ENCODE assay signal across 8 cellular contexts in the genomic region with DNA sequence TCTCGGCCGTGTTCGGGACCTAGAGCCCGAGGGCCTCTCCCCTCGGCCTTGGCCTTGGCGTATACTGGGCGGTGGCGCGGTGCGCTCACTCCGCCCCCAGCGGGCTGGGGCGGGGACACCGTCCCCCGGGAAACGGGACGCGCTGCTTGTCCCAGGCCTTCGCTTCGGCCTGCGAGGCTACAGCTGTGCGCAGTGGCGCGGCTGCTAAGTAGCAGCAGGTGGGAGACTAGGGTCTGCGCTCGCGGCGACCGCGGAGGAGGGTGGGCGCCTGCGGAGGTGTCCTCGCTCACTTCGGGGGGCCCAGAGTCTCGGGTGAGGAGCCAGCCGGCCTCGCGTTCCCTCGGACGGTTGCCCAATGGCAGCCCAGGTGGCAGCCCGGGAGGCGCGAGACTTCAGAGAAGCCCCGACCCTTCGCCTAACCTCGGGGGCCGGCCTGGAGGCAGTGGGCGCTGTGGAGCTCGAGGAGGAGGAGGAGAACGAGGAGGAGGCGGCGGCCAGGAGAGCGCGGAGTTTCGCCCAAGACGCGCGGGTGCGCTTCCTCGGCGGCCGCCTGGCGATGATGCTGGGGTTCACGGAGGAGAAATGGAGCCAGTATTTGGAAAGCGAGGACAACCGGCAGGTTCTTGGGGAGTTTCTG. TPM values are rescaled to one million over a fixed set of nuclear protein-coding genes. Genes with fewer than 3 reads are reported as not detected.
A peak's percentile ranks its signal among the peaks of the same experiment; 100 is the strongest.
DNase-seq lines count a peak whose midpoint lies in the region; ATAC-seq, FAIRE-seq and TF ChIP-seq lines count a peak whose summit lies in the region.

A gene with protein sequence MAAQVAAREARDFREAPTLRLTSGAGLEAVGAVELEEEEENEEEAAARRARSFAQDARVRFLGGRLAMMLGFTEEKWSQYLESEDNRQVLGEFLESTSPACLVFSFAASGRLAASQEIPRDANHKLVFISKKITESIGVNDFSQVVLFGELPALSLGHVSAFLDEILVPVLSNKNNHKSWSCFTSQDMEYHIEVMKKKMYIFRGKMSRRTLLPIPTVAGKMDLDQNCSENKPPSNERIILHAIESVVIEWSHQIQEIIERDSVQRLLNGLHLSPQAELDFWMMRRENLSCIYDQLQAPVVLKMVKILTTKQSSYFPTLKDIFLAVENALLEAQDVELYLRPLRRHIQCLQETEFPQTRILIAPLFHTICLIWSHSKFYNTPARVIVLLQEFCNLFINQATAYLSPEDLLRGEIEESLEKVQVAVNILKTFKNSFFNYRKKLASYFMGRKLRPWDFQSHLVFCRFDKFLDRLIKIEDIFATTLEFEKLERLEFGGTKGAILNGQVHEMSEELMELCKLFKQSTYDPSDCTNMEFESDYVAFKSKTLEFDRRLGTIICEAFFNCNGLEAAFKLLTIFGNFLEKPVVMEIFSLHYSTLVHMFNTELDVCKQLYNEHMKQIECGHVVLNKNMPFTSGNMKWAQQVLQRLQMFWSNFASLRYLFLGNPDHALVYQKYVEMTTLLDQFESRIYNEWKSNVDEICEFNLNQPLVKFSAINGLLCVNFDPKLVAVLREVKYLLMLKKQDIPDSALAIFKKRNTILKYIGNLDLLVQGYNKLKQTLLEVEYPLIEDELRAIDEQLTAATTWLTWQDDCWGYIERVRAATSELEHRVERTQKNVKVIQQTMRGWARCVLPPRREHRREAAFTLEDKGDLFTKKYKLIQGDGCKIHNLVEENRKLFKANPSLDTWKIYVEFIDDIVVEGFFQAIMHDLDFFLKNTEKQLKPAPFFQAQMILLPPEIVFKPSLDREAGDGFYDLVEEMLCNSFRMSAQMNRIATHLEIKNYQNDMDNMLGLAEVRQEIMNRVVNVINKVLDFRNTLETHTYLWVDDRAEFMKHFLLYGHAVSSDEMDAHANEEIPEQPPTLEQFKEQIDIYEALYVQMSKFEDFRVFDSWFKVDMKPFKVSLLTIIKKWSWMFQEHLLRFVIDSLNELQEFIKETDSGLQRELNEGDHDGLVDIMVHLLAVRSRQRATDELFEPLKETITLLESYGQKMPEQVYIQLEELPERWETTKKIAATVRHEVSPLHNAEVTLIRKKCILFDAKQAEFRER (N-terminal part only) (plus strand): TSS at position 149 of the 637 bp plus-strand sequence. CDS start 207 bp downstream, at position 356.

- H3K27ac Mint-ChIP-seq in activated naive CD8-positive, alpha-beta T cell treated with anti-CD3 and anti-CD28 coated beads, Interleukin-2, amount 50 U/mL, for 24 hours = no peak within 1 kb of the TSS

- H3K4me3 ChIP-seq in IMR-90 (ENCODE audit: insufficient read depth, low read depth, low read length) = peak within 1 kb of the TSS; percentile 27
- peak within 1 kb of the TSS; percentile 55; the same call in 1 of the 2 replicates for H3K4me3 ChIP-seq in iPS DF 6.9 (ENCODE audit: low read length)
- peak within 1 kb of the TSS; percentile 7 to 45 (median 24) for H3K4me3 ChIP-seq in skin epidermis

- TF ChIP-seq CTCF in IMR-90 (conservative IDR thresholded peaks at IDR 0.05; ENCODE audit: low read depth, low read length) = no peak

- in situ Hi-C loops in IMR-90 (cut with MboI; ENCODE audit: low sequenced_read_pairs) = no loop called here

- no peak for TF ChIP-seq RAD21 in IMR-90 (IDR thresholded peaks at IDR 0.05; ENCODE audit: low read length)

- H2AK5ac ChIP-seq in IMR-90 (ENCODE audit: low read depth, low read length) = no peak within 1 kb of the TSS

- no peak within 1 kb of the TSS for H2BK15ac ChIP-seq in IMR-90 (ENCODE audit: low read depth, low read length)

- H3K9me3 ChIP-seq in IMR-90 (ENCODE audit: control insufficient read depth, insufficient read depth, low read length) = no peaks in the 10 kb centered on the region
- no peaks in the 10 kb centered on the region for H3K9me3 ChIP-seq in iPS DF 6.9 (ENCODE audit: control insufficient read depth, insufficient read depth, low read length)

- no peak within 1 kb of the TSS for H2BK20ac ChIP-seq in IMR-90 (ENCODE audit: low read depth, low read length)

- TF ChIP-seq POLR2A in GM12891 (IDR thresholded peaks at IDR 0.05; ENCODE audit: low read depth, low read length) (no peak), IMR-90 (IDR thresholded peaks at IDR 0.05; ENCODE audit: low read depth, low read length) (no peak)

- CTCF ChIA-PET in IMR-90 (lab: Yijun Ruan, JAX) = no interaction called here

- peaks cover 8% of the 10 kb centered on the region for H3K4me1 Mint-ChIP-seq in activated naive CD8-positive, alpha-beta T cell treated with anti-CD3 and anti-CD28 coated beads, Interleukin-2, amount 50 U/mL, for 24 hours

- H4K20me1 ChIP-seq in IMR-90 (ENCODE audit: insufficient read depth, low read length) = no peaks in the 10 kb centered on the region

- H3K27me3 ChIP-seq in IMR-90 (ENCODE audit: control insufficient read depth, insufficient read depth, low read length) = peaks cover 17% of the 10 kb centered on the region
- H3K27me3 ChIP-seq in iPS DF 6.9 (ENCODE audit: control insufficient read depth, insufficient read depth, low read length) = peaks cover 3% of the 10 kb centered on the region; the same call in 1 of the 2 replicates

- ATAC-seq in IMR-90 (ENCODE audit: low read depth) = peak; percentile 84
- peak; percentile 89 for ATAC-seq in activated naive CD8-positive, alpha-beta T cell treated with anti-CD3 and anti-CD28 coated beads, Interleukin-2, amount 50 U/mL, for 24 hours
- no peak for ATAC-seq in HG02981 (IDR thresholded peaks at IDR 0.05; ENCODE audit: unreplicated experiment)

- no peak within 1 kb of the TSS for H3K14ac ChIP-seq in IMR-90 (replicated peaks; ENCODE audit: low read depth, low read length)

- no peak within 1 kb of the TSS for H3K23ac ChIP-seq in IMR-90 (ENCODE audit: low read depth, low read length)

- H3K4me1 ChIP-seq in IMR-90 (ENCODE audit: control insufficient read depth, insufficient read depth, low read length) = no peaks in the 10 kb centered on the region; the same call in 1 of the 2 replicates
- H3K4me1 ChIP-seq in iPS DF 6.9 (ENCODE audit: control insufficient read depth, insufficient read depth, low read length) = peaks cover 2% of the 10 kb centered on the region; the same call in 1 of the 2 replicates

- H3K79me1 ChIP-seq in IMR-90 (ENCODE audit: low read depth in 1 of 2, low read length in 2 of 2) = no peaks in the 10 kb centered on the region

- peak within 1 kb of the TSS; percentile 72 for H3K4me2 ChIP-seq in IMR-90 (ENCODE audit: low read depth, low read length)

- H2AK9ac ChIP-seq in IMR-90 (replicated peaks; ENCODE audit: low read depth, low read length, poor library complexity) = no peak within 1 kb of the TSS

- no peak within 1 kb of the TSS for H4K5ac ChIP-seq in IMR-90 (ENCODE audit: low read depth, low read length)

- H3K27me3 Mint-ChIP-seq in activated naive CD8-positive, alpha-beta T cell treated with anti-CD3 and anti-CD28 coated beads, Interleukin-2, amount 50 U/mL, for 24 hours = peaks cover 54% of the 10 kb centered on the region

- peak; percentile 34 for DNase-seq in 8988T
- peak; percentile 37 for DNase-seq in GM12891 (ENCODE audit: insufficient read length, low spot score)
- no peak for DNase-seq in IMR-90
- peak; percentile 26 for DNase-seq in activated naive CD8-positive, alpha-beta T cell treated with anti-CD3 and anti-CD28 coated beads, Interleukin-2, amount 50 U/mL, for 24 hours
- no peak for DNase-seq in iPS DF 6.9 (ENCODE audit: low read depth, low spot score)
- DNase-seq in activated effector memory CD4-positive, alpha-beta T cell treated with Interleukin-2 at 50 U/mL for 16 hours = no peak

- no peak within 1 kb of the TSS for H4K8ac ChIP-seq in IMR-90 (ENCODE audit: low read depth in 2 of 2, low read length in 2 of 2)

- no peak within 1 kb of the TSS for H3K56ac ChIP-seq in IMR-90 (ENCODE audit: extremely low read depth, insufficient read depth, low read length)

- no peak within 1 kb of the TSS for H3K9ac ChIP-seq in IMR-90 (ENCODE audit: low read depth, low read length)

- no TSS peak for BruUV-seq in IMR-90 (replicated peaks; lab: Mats Ljungman, UMichigan)

- H3K18ac ChIP-seq in IMR-90 (ENCODE audit: low read depth, low read length) = no peak within 1 kb of the TSS

- H2BK5ac ChIP-seq in IMR-90 (ENCODE audit: low read depth, low read length, poor library complexity, severe bottlenecking) = no peak within 1 kb of the TSS

- no peak within 1 kb of the TSS for H3K27ac ChIP-seq in IMR-90 (ENCODE audit: insufficient read depth, low read length)
- no peak within 1 kb of the TSS for H3K27ac ChIP-seq in iPS DF 6.9 (ENCODE audit: low read length)
- no peak within 1 kb of the TSS for H3K27ac ChIP-seq in skin epidermis

- 4% methylated on average over 19 of the region's 66 CpGs; no CpG with 5 or more reads in 1 of the 2 experiments for WGBS in IMR-90 (ENCODE audit: extremely low coverage in 2 of 2, insufficient read length in 1 of 2), 2 experiments
- no CpG with 5 or more reads among the region's 66 CpGs for WGBS in iPS DF 6.9 (ENCODE audit: insufficient coverage, insufficient read length)

- no peak within 1 kb of the TSS for H2BK120ac ChIP-seq in IMR-90 (ENCODE audit: low read depth, low read length)

- H2AFZ ChIP-seq in IMR-90 (replicated peaks; ENCODE audit: low read length, poor library complexity) = peak within 1 kb of the TSS; percentile 84

- H3K9me3 Mint-ChIP-seq in activated naive CD8-positive, alpha-beta T cell treated with anti-CD3 and anti-CD28 coated beads, Interleukin-2, amount 50 U/mL, for 24 hours = no peaks in the 10 kb centered on the region

- no peaks in the 10 kb centered on the region for H3K36me3 ChIP-seq in IMR-90 (ENCODE audit: control insufficient read depth, insufficient read depth, low read length)
- H3K36me3 ChIP-seq in iPS DF 6.9 (ENCODE audit: control insufficient read depth, insufficient read depth, low read length) = no peaks in the 10 kb centered on the region

- intact Hi-C loops in IMR-90 (cut with micrococcal nuclease) = no loop called here

- no peaks in the 10 kb centered on the region for H3K9me1 ChIP-seq in IMR-90 (ENCODE audit: insufficient read depth, low read length)

- no peak within 1 kb of the TSS for H4K91ac ChIP-seq in IMR-90 (ENCODE audit: insufficient read depth, low read depth, low read length)

- dilution Hi-C loops in IMR-90 (cut with HindIII; ENCODE audit: low sequenced_read_pairs, unreplicated experiment) = no loop called here

- POLR2A ChIA-PET in IMR-90 (lab: Charles Lee; ENCODE audit: unreplicated experiment) = no interaction called here

- H3K36me3 Mint-ChIP-seq in activated naive CD8-positive, alpha-beta T cell treated with anti-CD3 and anti-CD28 coated beads, Interleukin-2, amount 50 U/mL, for 24 hours (ENCODE audit: low read depth) = no peaks in the 10 kb centered on the region

- peak within 1 kb of the TSS; percentile 42 for H3K4me3 Mint-ChIP-seq in activated naive CD8-positive, alpha-beta T cell treated with anti-CD3 and anti-CD28 coated beads, Interleukin-2, amount 50 U/mL, for 24 hours

- no peak for FAIRE-seq in GM12891 (lab: Jason Lieb, UNC)

- H3K4ac ChIP-seq in IMR-90 (ENCODE audit: low read depth, low read length) = no peak within 1 kb of the TSS

TF ChIP-seq in GM12891, 5 proteins besides CTCF, POLR2A, EP300 and RAD21 (continues in another document):
- no peak for TF ChIP-seq SPI1 (IDR thresholded peaks at IDR 0.05; ENCODE audit: low read depth, low read length)

RNA-seq across cellular contexts. Expression of the gene that starts here (rescaled TPM):
- 0.30 TPM for polyA plus RNA-seq in GM12891 (2012; ENCODE audit: low read depth, missing spikeins)
- total RNA-seq in IMR-90 (2012; rRNA removed) = under 0.01 TPM in 1 of 2 replicates, not detected in the other
- not detected in 2 replicates for polyA plus RNA-seq in IMR-90 (2012; rRNA removed)
- polyA plus RNA-seq in IMR-90 (2012; cell fraction: cytosol; rRNA removed) = not detected in 2 replicates
- polyA plus RNA-seq in IMR-90 (2012; cell fraction: nucleus; rRNA removed; ENCODE audit: low replicate concordance) = 0.01 TPM in 1 of 2 replicates, not detected in the other

Comparison
In these comparisons a context has a peak if more than half of its experiments do, and no peak if none do; other contexts are left out.
1. Peak in ATAC-seq, H3K4me3 ChIP-seq and H3K4me2 ChIP-seq in IMR-90; RNA of the gene not detected or under 1 TPM.
2. DNase-seq: peak in 8988T (single experiment), GM12891 (single experiment) and activated naive CD8-positive, alpha-beta T cell treated with anti-CD3 and anti-CD28 coated beads, Interleukin-2, amount 50 U/mL, for 24 hours (single experiment); none in IMR-90 (single experiment), iPS DF 6.9 (single experiment) and activated effector memory CD4-positive, alpha-beta T cell treated with Interleukin-2 at 50 U/mL for 16 hours (single experiment).
3. Peak in every context shown above with its lines, with median percentiles within 50 percentile points of each other: H3K4me3 ChIP-seq.